ENCODE assay signal across 1 cellular context in the genomic region with DNA sequence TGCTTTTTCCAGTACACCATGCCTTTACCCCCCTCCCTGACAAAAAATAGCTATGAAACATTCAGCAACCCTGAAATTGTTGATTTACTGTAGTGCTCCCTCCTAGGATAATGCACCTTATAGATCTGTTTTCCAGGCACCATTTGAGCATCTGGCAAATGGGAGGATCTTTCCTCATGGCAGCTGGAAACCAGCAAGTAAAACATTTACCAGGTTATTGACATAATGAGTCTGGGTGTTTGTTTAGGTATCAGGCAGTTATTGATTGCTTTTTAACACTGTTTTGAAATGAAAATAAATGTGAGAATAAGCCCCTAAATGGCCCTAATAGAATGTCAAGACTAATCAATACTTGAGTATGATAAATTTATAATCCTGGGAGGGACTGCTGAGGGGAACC.
TF ChIP-seq lines count a peak whose summit lies in the region.

No MANE protein-coding gene starts in this region.

TF ChIP-seq in HepG2, 621 proteins besides CTCF, POLR2A, EP300 and RAD21 (continues in another document):
- TF ChIP-seq RAD51 (IDR thresholded peaks at IDR 0.05; ENCODE audit: borderline replicate concordance) (no peak), HMG20A (CRISPR knock-in tag; IDR thresholded peaks at IDR 0.05; ENCODE audit: borderline replicate concordance) (peak; percentile 33; the same call in 1 of the 2 replicates), KDM4B (CRISPR knock-in tag; IDR thresholded peaks at IDR 0.05) (no peak), ETV5 (CRISPR knock-in tag; IDR thresholded peaks at IDR 0.05; ENCODE audit: borderline replicate concordance) (no peak), ESRRA (CRISPR knock-in tag; IDR thresholded peaks at IDR 0.05; ENCODE audit: low read depth) (no peak), JUN (CRISPR knock-in tag; IDR thresholded peaks at IDR 0.05) (no peak), MEIS2 (CRISPR knock-in tag; IDR thresholded peaks at IDR 0.05) (no peak), ZNF432 (CRISPR knock-in tag; IDR thresholded peaks at IDR 0.05; ENCODE audit: borderline replicate concordance) (no peak), ATF4 (CRISPR knock-in tag; IDR thresholded peaks at IDR 0.05) (peak in 1 of 2 experiments; percentile 46; a peak in 1 of 4 replicates), HOXD1 (CRISPR knock-in tag; IDR thresholded peaks at IDR 0.05) (no peak), GTF3A (CRISPR knock-in tag; conservative IDR thresholded peaks at IDR 0.05) (no peak), ZNF577 (CRISPR knock-in tag; IDR thresholded peaks at IDR 0.05; ENCODE audit: borderline replicate concordance, low read depth) (no peak), MATR3 (CRISPR knock-in tag; IDR thresholded peaks at IDR 0.05) (no peak), TBP (CRISPR knock-in tag; IDR thresholded peaks at IDR 0.05) (no peak), MXI1 (IDR thresholded peaks at IDR 0.05; ENCODE audit: borderline replicate concordance, low read depth, low read length) (no peak), SMAD3 (CRISPR knock-in tag; IDR thresholded peaks at IDR 0.05) (no peak), DPF2 (CRISPR knock-in tag; IDR thresholded peaks at IDR 0.05; ENCODE audit: borderline replicate concordance, low read depth) (no peak), SP140L (CRISPR knock-in tag; IDR thresholded peaks at IDR 0.05; ENCODE audit: borderline replicate concordance) (no peak), ZNF382 (CRISPR knock-in tag; IDR thresholded peaks at IDR 0.05; ENCODE audit: borderline replicate concordance) (no peak), ZNF629 (CRISPR knock-in tag; conservative IDR thresholded peaks at IDR 0.05) (peak; percentile 77), HBP1 (CRISPR knock-in tag; IDR thresholded peaks at IDR 0.05; ENCODE audit: low read depth) (no peak), HES4 (CRISPR knock-in tag; IDR thresholded peaks at IDR 0.05; ENCODE audit: borderline replicate concordance) (no peak), ZSCAN25 (CRISPR knock-in tag; IDR thresholded peaks at IDR 0.05) (no peak), ZNF354B (CRISPR knock-in tag; IDR thresholded peaks at IDR 0.05) (no peak), TCF7 (IDR thresholded peaks at IDR 0.05; ENCODE audit: low read depth) (peak; percentile 51), NKX3-1 (CRISPR knock-in tag; IDR thresholded peaks at IDR 0.05) (no peak), TBX2 (CRISPR knock-in tag; IDR thresholded peaks at IDR 0.05; ENCODE audit: borderline replicate concordance) (0 out of 2 replicates have a peak, but pooled peaks have one; percentile 36), ZZZ3 (CRISPR knock-in tag; IDR thresholded peaks at IDR 0.05; ENCODE audit: borderline replicate concordance) (no peak), ZKSCAN1 (IDR thresholded peaks at IDR 0.05; ENCODE audit: low read length) (no peak), ZNF335 (CRISPR knock-in tag; IDR thresholded peaks at IDR 0.05) (no peak), PATZ1 (CRISPR knock-in tag; IDR thresholded peaks at IDR 0.05) (no peak), POLR2AphosphoS5 (IDR thresholded peaks at IDR 0.05; ENCODE audit: low read depth, low read length) (no peak), NR2F6 (IDR thresholded peaks at IDR 0.05) (peak; percentile 22; the same call in 1 of the 2 replicates), NR2F6 (CRISPR knock-in tag; IDR thresholded peaks at IDR 0.05) (no peak), ZFP1 (CRISPR knock-in tag; IDR thresholded peaks at IDR 0.05) (no peak), ZNF614 (CRISPR knock-in tag; IDR thresholded peaks at IDR 0.05; ENCODE audit: borderline replicate concordance) (no peak), ZBTB42 (CRISPR knock-in tag; IDR thresholded peaks at IDR 0.05) (no peak), ARNT (IDR thresholded peaks at IDR 0.05) (no peak), RARA (CRISPR knock-in tag; IDR thresholded peaks at IDR 0.05) (peak; percentile 51), PCBP2 (optimal IDR thresholded peaks at IDR 0.05; ENCODE audit: low read depth, low read length, poor library complexity, severe bottlenecking) (no peak)
- TF ChIP-seq, protein P1, sequence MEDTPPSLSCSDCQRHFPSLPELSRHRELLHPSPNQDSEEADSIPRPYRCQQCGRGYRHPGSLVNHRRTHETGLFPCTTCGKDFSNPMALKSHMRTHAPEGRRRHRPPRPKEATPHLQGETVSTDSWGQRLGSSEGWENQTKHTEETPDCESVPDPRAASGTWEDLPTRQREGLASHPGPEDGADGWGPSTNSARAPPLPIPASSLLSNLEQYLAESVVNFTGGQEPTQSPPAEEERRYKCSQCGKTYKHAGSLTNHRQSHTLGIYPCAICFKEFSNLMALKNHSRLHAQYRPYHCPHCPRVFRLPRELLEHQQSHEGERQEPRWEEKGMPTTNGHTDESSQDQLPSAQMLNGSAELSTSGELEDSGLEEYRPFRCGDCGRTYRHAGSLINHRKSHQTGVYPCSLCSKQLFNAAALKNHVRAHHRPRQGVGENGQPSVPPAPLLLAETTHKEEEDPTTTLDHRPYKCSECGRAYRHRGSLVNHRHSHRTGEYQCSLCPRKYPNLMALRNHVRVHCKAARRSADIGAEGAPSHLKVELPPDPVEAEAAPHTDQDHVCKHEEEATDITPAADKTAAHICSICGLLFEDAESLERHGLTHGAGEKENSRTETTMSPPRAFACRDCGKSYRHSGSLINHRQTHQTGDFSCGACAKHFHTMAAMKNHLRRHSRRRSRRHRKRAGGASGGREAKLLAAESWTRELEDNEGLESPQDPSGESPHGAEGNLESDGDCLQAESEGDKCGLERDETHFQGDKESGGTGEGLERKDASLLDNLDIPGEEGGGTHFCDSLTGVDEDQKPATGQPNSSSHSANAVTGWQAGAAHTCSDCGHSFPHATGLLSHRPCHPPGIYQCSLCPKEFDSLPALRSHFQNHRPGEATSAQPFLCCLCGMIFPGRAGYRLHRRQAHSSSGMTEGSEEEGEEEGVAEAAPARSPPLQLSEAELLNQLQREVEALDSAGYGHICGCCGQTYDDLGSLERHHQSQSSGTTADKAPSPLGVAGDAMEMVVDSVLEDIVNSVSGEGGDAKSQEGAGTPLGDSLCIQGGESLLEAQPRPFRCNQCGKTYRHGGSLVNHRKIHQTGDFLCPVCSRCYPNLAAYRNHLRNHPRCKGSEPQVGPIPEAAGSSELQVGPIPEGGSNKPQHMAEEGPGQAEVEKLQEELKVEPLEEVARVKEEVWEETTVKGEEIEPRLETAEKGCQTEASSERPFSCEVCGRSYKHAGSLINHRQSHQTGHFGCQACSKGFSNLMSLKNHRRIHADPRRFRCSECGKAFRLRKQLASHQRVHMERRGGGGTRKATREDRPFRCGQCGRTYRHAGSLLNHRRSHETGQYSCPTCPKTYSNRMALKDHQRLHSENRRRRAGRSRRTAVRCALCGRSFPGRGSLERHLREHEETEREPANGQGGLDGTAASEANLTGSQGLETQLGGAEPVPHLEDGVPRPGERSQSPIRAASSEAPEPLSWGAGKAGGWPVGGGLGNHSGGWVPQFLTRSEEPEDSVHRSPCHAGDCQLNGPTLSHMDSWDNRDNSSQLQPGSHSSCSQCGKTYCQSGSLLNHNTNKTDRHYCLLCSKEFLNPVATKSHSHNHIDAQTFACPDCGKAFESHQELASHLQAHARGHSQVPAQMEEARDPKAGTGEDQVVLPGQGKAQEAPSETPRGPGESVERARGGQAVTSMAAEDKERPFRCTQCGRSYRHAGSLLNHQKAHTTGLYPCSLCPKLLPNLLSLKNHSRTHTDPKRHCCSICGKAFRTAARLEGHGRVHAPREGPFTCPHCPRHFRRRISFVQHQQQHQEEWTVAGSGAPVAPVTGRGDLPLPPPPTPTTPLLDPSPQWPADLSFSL (CRISPR knock-in tag; IDR thresholded peaks at IDR 0.05): no peak
- TF ChIP-seq, protein P2, sequence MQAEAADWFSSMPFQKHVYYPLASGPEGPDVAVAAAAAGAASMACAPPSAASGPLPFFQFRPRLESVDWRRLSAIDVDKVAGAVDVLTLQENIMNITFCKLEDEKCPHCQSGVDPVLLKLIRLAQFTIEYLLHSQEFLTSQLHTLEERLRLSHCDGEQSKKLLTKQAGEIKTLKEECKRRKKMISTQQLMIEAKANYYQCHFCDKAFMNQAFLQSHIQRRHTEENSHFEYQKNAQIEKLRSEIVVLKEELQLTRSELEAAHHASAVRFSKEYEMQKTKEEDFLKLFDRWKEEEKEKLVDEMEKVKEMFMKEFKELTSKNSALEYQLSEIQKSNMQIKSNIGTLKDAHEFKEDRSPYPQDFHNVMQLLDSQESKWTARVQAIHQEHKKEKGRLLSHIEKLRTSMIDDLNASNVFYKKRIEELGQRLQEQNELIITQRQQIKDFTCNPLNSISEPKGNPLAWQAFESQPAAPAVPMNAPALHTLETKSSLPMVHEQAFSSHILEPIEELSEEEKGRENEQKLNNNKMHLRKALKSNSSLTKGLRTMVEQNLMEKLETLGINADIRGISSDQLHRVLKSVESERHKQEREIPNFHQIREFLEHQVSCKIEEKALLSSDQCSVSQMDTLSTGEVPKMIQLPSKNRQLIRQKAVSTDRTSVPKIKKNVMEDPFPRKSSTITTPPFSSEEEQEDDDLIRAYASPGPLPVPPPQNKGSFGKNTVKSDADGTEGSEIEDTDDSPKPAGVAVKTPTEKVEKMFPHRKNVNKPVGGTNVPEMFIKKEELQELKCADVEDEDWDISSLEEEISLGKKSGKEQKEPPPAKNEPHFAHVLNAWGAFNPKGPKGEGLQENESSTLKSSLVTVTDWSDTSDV (CRISPR knock-in tag; IDR thresholded peaks at IDR 0.05): no peak
- TF ChIP-seq, protein P3, sequence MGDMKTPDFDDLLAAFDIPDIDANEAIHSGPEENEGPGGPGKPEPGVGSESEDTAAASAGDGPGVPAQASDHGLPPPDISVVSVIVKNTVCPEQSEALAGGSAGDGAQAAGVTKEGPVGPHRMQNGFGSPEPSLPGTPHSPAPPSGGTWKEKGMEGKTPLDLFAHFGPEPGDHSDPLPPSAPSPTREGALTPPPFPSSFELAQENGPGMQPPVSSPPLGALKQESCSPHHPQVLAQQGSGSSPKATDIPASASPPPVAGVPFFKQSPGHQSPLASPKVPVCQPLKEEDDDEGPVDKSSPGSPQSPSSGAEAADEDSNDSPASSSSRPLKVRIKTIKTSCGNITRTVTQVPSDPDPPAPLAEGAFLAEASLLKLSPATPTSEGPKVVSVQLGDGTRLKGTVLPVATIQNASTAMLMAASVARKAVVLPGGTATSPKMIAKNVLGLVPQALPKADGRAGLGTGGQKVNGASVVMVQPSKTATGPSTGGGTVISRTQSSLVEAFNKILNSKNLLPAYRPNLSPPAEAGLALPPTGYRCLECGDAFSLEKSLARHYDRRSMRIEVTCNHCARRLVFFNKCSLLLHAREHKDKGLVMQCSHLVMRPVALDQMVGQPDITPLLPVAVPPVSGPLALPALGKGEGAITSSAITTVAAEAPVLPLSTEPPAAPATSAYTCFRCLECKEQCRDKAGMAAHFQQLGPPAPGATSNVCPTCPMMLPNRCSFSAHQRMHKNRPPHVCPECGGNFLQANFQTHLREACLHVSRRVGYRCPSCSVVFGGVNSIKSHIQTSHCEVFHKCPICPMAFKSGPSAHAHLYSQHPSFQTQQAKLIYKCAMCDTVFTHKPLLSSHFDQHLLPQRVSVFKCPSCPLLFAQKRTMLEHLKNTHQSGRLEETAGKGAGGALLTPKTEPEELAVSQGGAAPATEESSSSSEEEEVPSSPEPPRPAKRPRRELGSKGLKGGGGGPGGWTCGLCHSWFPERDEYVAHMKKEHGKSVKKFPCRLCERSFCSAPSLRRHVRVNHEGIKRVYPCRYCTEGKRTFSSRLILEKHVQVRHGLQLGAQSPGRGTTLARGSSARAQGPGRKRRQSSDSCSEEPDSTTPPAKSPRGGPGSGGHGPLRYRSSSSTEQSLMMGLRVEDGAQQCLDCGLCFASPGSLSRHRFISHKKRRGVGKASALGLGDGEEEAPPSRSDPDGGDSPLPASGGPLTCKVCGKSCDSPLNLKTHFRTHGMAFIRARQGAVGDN (CRISPR knock-in tag; IDR thresholded peaks at IDR 0.05): no peak
